In genomic region chr5:42005561-42006153, GRCh38 we compare ENCODE assay signal across 9 cellular contexts.
DNase-seq lines count a peak whose midpoint lies in the region; ATAC-seq, FAIRE-seq and TF ChIP-seq lines count a peak whose summit lies in the region.
"Had no signal": no experiment of that assay in that cellular context is flagged by ENCODE, and none has a peak within 500 bp of the region (broad histone marks: within the 10 kb centered on the region; RNA-seq: fewer than 3 reads in every experiment).

No MANE protein-coding gene starts in this region.

- FAIRE-seq in TTC549 (lab: Jason Lieb, UNC) = peak; percentile 38
- no peak for FAIRE-seq in keratinocyte (lab: Jason Lieb, UNC)
- FAIRE-seq in GM12891 (lab: Jason Lieb, UNC) = no peak

- H3K9me3 Mint-ChIP-seq in effector memory CD8-positive, alpha-beta T cell = no peaks in the 10 kb centered on the region
- H3K9me3 Mint-ChIP-seq: naive thymus-derived CD8-positive, alpha-beta T cell had no signal

- no peaks in the 10 kb centered on the region for H3K9me3 ChIP-seq in keratinocyte (ENCODE audit: control insufficient read depth, low read depth, low read length)

- no peak for TF ChIP-seq POLR2A in GM12891 (IDR thresholded peaks at IDR 0.05; ENCODE audit: low read depth, low read length)

- no peaks in the 10 kb centered on the region for H3K4me1 Mint-ChIP-seq in effector memory CD8-positive, alpha-beta T cell (ENCODE audit: low read depth in 2 of 2)
- H3K4me1 Mint-ChIP-seq: naive thymus-derived CD8-positive, alpha-beta T cell had no signal

- H3K9ac ChIP-seq in keratinocyte (ENCODE audit: control insufficient read depth, extremely low read depth, insufficient read depth, low read length) = no peak overlapping the region

- ATAC-seq in GM19328 (IDR thresholded peaks at IDR 0.05; ENCODE audit: unreplicated experiment) = peak; percentile 59
- ATAC-seq in effector memory CD8-positive, alpha-beta T cell (replicated peaks) = no peak
- ATAC-seq: naive thymus-derived CD8-positive, alpha-beta T cell had no signal

- peak overlapping the region in 1 of 2 donors; percentile 16 for H3K27ac Mint-ChIP-seq in effector memory CD8-positive, alpha-beta T cell
- H3K27ac Mint-ChIP-seq: naive thymus-derived CD8-positive, alpha-beta T cell had no signal

- no peak overlapping the region for H3K4me2 ChIP-seq in keratinocyte (ENCODE audit: control insufficient read depth, extremely low read depth, insufficient read depth, low read depth, low read length)

- H3K27ac ChIP-seq in keratinocyte (ENCODE audit: control insufficient read depth, insufficient read depth, low read length) = no peak overlapping the region

- H4K20me1 ChIP-seq in keratinocyte (ENCODE audit: control insufficient read depth, extremely low read depth, insufficient read depth, low read length) = no peaks in the 10 kb centered on the region

- H3K27me3 ChIP-seq in keratinocyte (ENCODE audit: control insufficient read depth, extremely low read depth, insufficient read depth, low read length) = no peaks in the 10 kb centered on the region

- H3K79me2 ChIP-seq in keratinocyte (ENCODE audit: control insufficient read depth, insufficient read depth, low read length) = no peaks in the 10 kb centered on the region

- H2AFZ ChIP-seq in keratinocyte (ENCODE audit: control insufficient read depth, low read length) = no peak overlapping the region

- DNase-seq in CMK (ENCODE audit: low read depth) = peak; percentile 3
- DNase-seq in HPDE6-E6E7 (ENCODE audit: extremely low spot score) = peak; percentile 4
- DNase-seq in keratinocyte (ENCODE audit: low read depth, low spot score) = peak; percentile 1
- DNase-seq in effector memory CD8-positive, alpha-beta T cell = no peak
- DNase-seq in GM12891 (ENCODE audit: insufficient read length, low spot score) = no peak
- no peak for DNase-seq in epidermal melanocyte (ENCODE audit: insufficient read length, low spot score)

- dilution Hi-C loops in keratinocyte (cut with MboI; ENCODE audit: extremely low pct_ligation_motif_present, low sequenced_read_pairs) = no loop called here

- no peaks in the 10 kb centered on the region for H3K4me1 ChIP-seq in keratinocyte (ENCODE audit: control insufficient read depth, extremely low read depth, insufficient read depth, low read length)

- peaks cover 6 to 7% of the 10 kb centered on the region in 2 donors for H3K27me3 Mint-ChIP-seq in effector memory CD8-positive, alpha-beta T cell

- no peak overlapping the region for H3K4me3 ChIP-seq in keratinocyte (ENCODE audit: control insufficient read depth in 2 of 3, extremely low read depth in 1 of 3, insufficient read depth in 2 of 3, low read depth in 1 of 3, low read length in 3 of 3)

- H3K36me3 ChIP-seq in keratinocyte (ENCODE audit: control insufficient read depth in 2 of 2, extremely low read depth in 1 of 2, insufficient read depth in 2 of 2, low read length in 2 of 2) = no peaks in the 10 kb centered on the region

- TF ChIP-seq CTCF in keratinocyte (optimal IDR thresholded peaks at IDR 0.05 in 1 of 3, IDR thresholded peaks at IDR 0.05 in 1 of 3, conservative IDR thresholded peaks at IDR 0.05 in 1 of 3; ENCODE audit: extremely low read depth in 1 of 3, insufficient read depth in 2 of 3, low read length in 3 of 3) = peak in 2 of 3 experiments; percentile 58 to 70

- no peaks in the 10 kb centered on the region for H3K36me3 Mint-ChIP-seq in effector memory CD8-positive, alpha-beta T cell (ENCODE audit: insufficient read depth)
- H3K36me3 Mint-ChIP-seq: naive thymus-derived CD8-positive, alpha-beta T cell had no signal

- H3K9me1 ChIP-seq in keratinocyte (ENCODE audit: control insufficient read depth, extremely low read depth, insufficient read depth, low read length) = no peaks in the 10 kb centered on the region

- no peak overlapping the region for H3K4me3 Mint-ChIP-seq in effector memory CD8-positive, alpha-beta T cell
- H3K4me3 Mint-ChIP-seq: naive thymus-derived CD8-positive, alpha-beta T cell had no signal

TF ChIP-seq in GM12891, 5 proteins besides CTCF, POLR2A, EP300 and RAD21:
- TF ChIP-seq POU2F2 (IDR thresholded peaks at IDR 0.05; ENCODE audit: low read depth, low read length) = no peak
- no peak for TF ChIP-seq SPI1 (IDR thresholded peaks at IDR 0.05; ENCODE audit: low read depth, low read length)
- no peak for TF ChIP-seq TAF1 (IDR thresholded peaks at IDR 0.05; ENCODE audit: low read depth, low read length)
- TF ChIP-seq PAX5 (IDR thresholded peaks at IDR 0.05; ENCODE audit: insufficient read depth, low read length, severe bottlenecking) = no peak
- no peak for TF ChIP-seq POLR2AphosphoS5 (IDR thresholded peaks at IDR 0.05; ENCODE audit: low read depth, low read length)

Comparison
In these comparisons a context has a peak if more than half of its experiments do, and no peak if none do; other contexts are left out.
1. DNase-seq: peak in CMK (single experiment), HPDE6-E6E7 (single experiment) and keratinocyte (single experiment); none in effector memory CD8-positive, alpha-beta T cell (0 of 3), GM12891 (single experiment) and epidermal melanocyte (single experiment).